In the genomic region with DNA sequence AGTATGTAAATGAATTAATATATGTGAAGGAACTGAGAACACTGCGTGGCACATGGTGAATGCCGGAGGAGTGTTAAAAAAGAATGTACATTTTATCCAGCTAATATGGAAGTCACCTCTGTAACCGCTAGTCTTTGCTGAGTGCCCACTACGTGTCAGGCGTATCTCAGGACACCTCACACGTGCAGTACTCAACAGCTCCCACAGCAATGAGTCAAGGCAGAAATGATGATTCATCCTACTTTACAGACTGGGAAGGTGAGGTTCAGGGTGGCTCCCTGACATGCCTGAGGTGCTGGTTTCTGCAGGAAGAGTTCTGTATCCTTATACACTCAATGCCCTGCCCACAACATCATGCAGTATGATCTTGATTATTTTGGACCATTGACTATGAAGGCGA, we compare ENCODE assay signal across 27 cellular contexts.
"Had no signal": no experiment of that assay in that cellular context is flagged by ENCODE, and none has a peak within 500 bp of the region (broad histone marks: within the 10 kb centered on the region; RNA-seq: fewer than 3 reads in every experiment).

No MANE protein-coding gene starts in this region.

- DNase-seq: activated CD4-positive, alpha-beta T cell treated with anti-CD3 and anti-CD28 coated beads for 1 hour; activated CD4-positive, alpha-beta T cell treated with anti-CD3 and anti-CD28 coated beads for 48 hours; activated CD4-positive, CD25-positive, alpha-beta regulatory T cell; activated CD8-positive, alpha-beta T cell treated with anti-CD3 and anti-CD28 coated beads for 36 hours; activated effector memory CD4-positive, alpha-beta T cell treated with anti-CD3 and anti-CD28 coated beads, Interleukin-2, amount 50 U/mL, for 16 hours; activated naive CD4-positive, alpha-beta T cell; activated naive CD4-positive, alpha-beta T cell treated with anti-CD3 and anti-CD28 coated beads, Interleukin-2, amount 50 U/mL, for 16 hours; activated naive CD8-positive, alpha-beta T cell treated with anti-CD3 and anti-CD28 coated beads for 36 hours; activated T-cell treated with anti-CD3 and anti-CD28 coated beads, Interleukin-2, amount 50 U/mL, for 1 hour; activated T-cell treated with anti-CD3 and anti-CD28 coated beads, Interleukin-2, amount 50 U/mL, for 72 hours; amniotic stem cell; aorta; brain microvascular endothelial cell; MG63; NCI-H1048; NCI-H1105 treated with DMSO at 0.1 percent for 48 hours; NCI-H1436; NCI-H1694; NCI-H1930; NCI-H2081 treated with DMSO at 0.1 percent for 48 hours; NCI-H345; NCI-H524 treated with DMSO at 0.1 percent for 48 hours; SIG-M5; T-cell; T-helper 17 cell; T-helper 9 cell; WERI-Rb-1 had no signal

- H3K4me3 ChIP-seq: MG63 had no signal
